In genomic region chr22:39773976-39774539, GRCh38 we compare ENCODE assay signal across 9 cellular contexts.
DNase-seq lines count a peak whose midpoint lies in the region; ATAC-seq and FAIRE-seq lines count a peak whose summit lies in the region.
"Had no signal": no experiment of that assay in that cellular context is flagged by ENCODE, and none has a peak within 500 bp of the region (broad histone marks: within the 10 kb centered on the region; RNA-seq: fewer than 3 reads in every experiment).

No MANE protein-coding gene starts in this region.

- H3K4me3 ChIP-seq in H7 (ENCODE audit: insufficient read depth, low read depth, low read length) = no peak overlapping the region
- H3K4me3 ChIP-seq: lung had no signal

- DNase-seq in activated T-cell treated with anti-CD3 and anti-CD28 coated beads, Interleukin-2, amount 50 U/mL, for 48 hours = peak; percentile 27 to 36
- DNase-seq in stimulated activated CD4-positive, alpha-beta T cell treated with anti-CD3 and anti-CD28 coated beads, Interleukin-12 subunit alpha, Interleukin-12 subunit beta, amount 100 ng/mL, for 24 hours (ENCODE audit: low read depth in 2 of 2) = peak; percentile 4 to 5
- no peak for DNase-seq in frontal cortex (ENCODE audit: low spot score in 2 of 2)
- no peak for DNase-seq in H7
- DNase-seq in NCI-H82 (lab: John Stamatoyannopoulos, UW) = no peak
- no peak for DNase-seq in NCI-H1417 (lab: John Stamatoyannopoulos, UW)

- FAIRE-seq in frontal cortex (lab: Jason Lieb, UNC) = no peak

- ATAC-seq in GM18519 (IDR thresholded peaks at IDR 0.05; ENCODE audit: low FRiP score, unreplicated experiment) (peak; percentile 76), HG03439 (IDR thresholded peaks at IDR 0.05; ENCODE audit: unreplicated experiment) (peak; percentile 74)

- no peaks in the 10 kb centered on the region for H3K27me3 ChIP-seq in H7 (ENCODE audit: control insufficient read depth, insufficient read depth, low read length)

- no peaks in the 10 kb centered on the region for H3K36me3 ChIP-seq in H7 (replicated peaks; ENCODE audit: control insufficient read depth, insufficient read depth, low read length)

Comparison
In these comparisons a context has a peak if more than half of its experiments do, and no peak if none do; other contexts are left out.
1. DNase-seq: peak in activated T-cell treated with anti-CD3 and anti-CD28 coated beads, Interleukin-2, amount 50 U/mL, for 48 hours (2 of 2) and stimulated activated CD4-positive, alpha-beta T cell treated with anti-CD3 and anti-CD28 coated beads, Interleukin-12 subunit alpha, Interleukin-12 subunit beta, amount 100 ng/mL, for 24 hours (2 of 2); none in frontal cortex (0 of 2), H7 (single experiment), NCI-H82 (single experiment) and NCI-H1417 (0 of 3).